34 cellular contexts compared by ENCODE assay signal in the genomic region with DNA sequence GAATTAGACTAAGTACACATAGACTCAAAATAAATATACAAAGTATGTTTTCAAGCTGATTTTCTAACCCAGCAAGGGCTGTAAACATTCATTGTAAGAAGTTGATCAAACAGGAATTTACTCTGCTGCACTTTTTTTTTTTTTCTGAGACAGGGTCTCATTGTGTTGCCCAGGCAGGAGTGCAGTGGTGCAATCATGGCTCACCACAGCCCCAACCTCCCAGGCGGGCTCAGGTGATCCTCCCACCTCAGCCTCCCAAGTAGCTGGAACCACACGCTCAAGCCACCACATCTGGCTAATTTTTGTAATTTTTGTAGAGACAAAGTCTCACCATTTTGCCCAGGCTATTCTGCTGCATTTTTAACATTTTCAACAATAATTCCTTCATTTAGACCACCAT.
"Had no signal": no experiment of that assay in that cellular context is flagged by ENCODE, and none has a peak within 500 bp of the region (broad histone marks: within the 10 kb centered on the region; RNA-seq: fewer than 3 reads in every experiment).

No MANE protein-coding gene starts in this region.

- H3K27ac ChIP-seq: adrenal gland, body of pancreas, brain microvascular endothelial cell, breast epithelium, VCaP had no signal

- H3K27me3 ChIP-seq: adrenal gland, body of pancreas, brain microvascular endothelial cell, breast epithelium had no signal

- FAIRE-seq: astrocyte, TTC549 had no signal

- H3K9me3 ChIP-seq: adrenal gland, body of pancreas, breast epithelium had no signal

- DNase-seq: activated B cell treated with CpG ODN at 0.5 μM for 24 hours; activated CD4-positive, alpha-beta memory T cell treated with anti-CD3 and anti-CD28 coated beads for 36 hours; activated CD4-positive, alpha-beta T cell treated with anti-CD3 and anti-CD28 coated beads for 4 hours; activated CD4-positive, alpha-beta T cell treated with anti-CD3 and anti-CD28 coated beads, Interleukin-2, amount 10 ng/mL, durations not matched to agents 24 days and 14 days; activated CD4-positive, alpha-beta T cell treated with anti-CD3 and anti-CD28 coated beads, Interleukin-2, amount 50 U/mL, for 1 hour; activated CD4-positive, alpha-beta T cell treated with anti-CD3 and anti-CD28 coated beads, Interleukin-2, amount 50 U/mL, for 4 hours; activated CD4-positive, CD25-positive, alpha-beta regulatory T cell treated with anti-CD3 and anti-CD28 coated beads, Interleukin-2, amount 50 U/mL, for 72 hours; activated CD8-positive, alpha-beta memory T cell treated with anti-CD3 and anti-CD28 coated beads, Interleukin-2, amount 50 U/mL, for 4 hours; activated CD8-positive, alpha-beta T cell treated with anti-CD3 and anti-CD28 coated beads for 36 hours; activated effector memory CD4-positive, alpha-beta T cell treated with anti-CD3 and anti-CD28 coated beads, Interleukin-2, amount 50 U/mL, for 16 hours; activated gamma-delta T cell treated with Interleukin-2 at 50 U/mL for 16 hours; activated naive CD4-positive, alpha-beta T cell; activated naive CD4-positive, alpha-beta T cell treated with anti-CD3 and anti-CD28 coated beads for 36 hours; activated naive CD4-positive, alpha-beta T cell treated with anti-CD3 and anti-CD28 coated beads, Interleukin-2, amount 50 U/mL, for 16 hours; activated naive CD8-positive, alpha-beta T cell treated with anti-CD3 and anti-CD28 coated beads for 36 hours; activated T-cell treated with anti-CD3 and anti-CD28 coated beads for 4 hours; activated T-cell treated with anti-CD3 and anti-CD28 coated beads, Interleukin-2, amount 50 U/mL, for 1 hour; activated T-cell treated with anti-CD3 and anti-CD28 coated beads, Interleukin-2, amount 50 U/mL, for 4 hours; activated T-cell treated with anti-CD3 and anti-CD28 coated beads, Interleukin-2, amount 50 U/mL, for 72 hours; adrenal gland; amniotic stem cell; aorta; body of pancreas; brain microvascular endothelial cell; central memory CD4-positive, alpha-beta T cell; T-helper 1 cell; T-helper 2 cell; T-helper 9 cell had no signal

- ATAC-seq: activated CD8-positive, alpha-beta T cell treated with anti-CD3 and anti-CD28 coated beads for 36 hours; activated naive CD4-positive, alpha-beta T cell treated with anti-CD3 and anti-CD28 coated beads, Interleukin-2, amount 50 U/mL, for 72 hours; activated T-cell treated with anti-CD3 and anti-CD28 coated beads, Interleukin-2, amount 50 U/mL, for 4 hours; activated T-cell treated with anti-CD3 and anti-CD28 coated beads, Interleukin-2, amount 50 U/mL, for 72 hours; activated T-helper 17 cell treated with anti-CD3 and anti-CD28 coated beads, Interleukin-2, amount 50 U/mL, for 72 hours; body of pancreas had no signal

- H3K4me1 ChIP-seq: adrenal gland, body of pancreas, breast epithelium had no signal

- H3K36me3 ChIP-seq: adrenal gland, brain microvascular endothelial cell, breast epithelium had no signal

- H3K4me3 ChIP-seq: adrenal gland, body of pancreas, breast epithelium had no signal
